ENCODE assay signal across 24 cellular contexts in genomic region chr2:32788106-32788505, GRCh38.
A peak's percentile ranks its signal among the peaks of the same experiment; 100 is the strongest.
DNase-seq lines count a peak whose midpoint lies in the region; ATAC-seq, FAIRE-seq and TF ChIP-seq lines count a peak whose summit lies in the region.
"Had no signal": no experiment of that assay in that cellular context is flagged by ENCODE, and none has a peak within 500 bp of the region (broad histone marks: within the 10 kb centered on the region; RNA-seq: fewer than 3 reads in every experiment).

No MANE protein-coding gene starts in this region.

- H4K20me1 ChIP-seq in K562 (replicated peaks; ENCODE audit: control insufficient read depth, insufficient read depth, low read length) = no peaks in the 10 kb centered on the region
- H4K20me1 ChIP-seq: BLaER1 had no signal

- peaks cover 4% of the 10 kb centered on the region for H3K36me3 Mint-ChIP-seq in endodermal cell (ENCODE audit: low read depth)

- H3K4me3 Mint-ChIP-seq in endodermal cell = no peak overlapping the region
- H3K4me3 Mint-ChIP-seq: CD4-positive, alpha-beta memory T cell; GM23338 had no signal

- TF ChIP-seq RAD21 in K562 (CRISPR knock-in tag; conservative IDR thresholded peaks at IDR 0.05 in 1 of 2, IDR thresholded peaks at IDR 0.05 in 1 of 2) = no peak

- in situ Hi-C loops in K562 (cut with MboI) = no loop called here

- H3K27me3 ChIP-seq in K562 (ENCODE audit: control insufficient read depth in 2 of 2, insufficient read depth in 2 of 2, low read length in 2 of 2) = no peaks in the 10 kb centered on the region
- peaks cover 82% of the 10 kb centered on the region for H3K27me3 ChIP-seq in endodermal cell (ENCODE audit: control insufficient read depth, insufficient read depth, low read length, poor library complexity, severe bottlenecking)
- H3K27me3 ChIP-seq: BLaER1 had no signal

- H3K4me1 ChIP-seq in K562 (replicated peaks in 1 of 2; ENCODE audit: control insufficient read depth in 2 of 2, insufficient read depth in 2 of 2, low read length in 2 of 2) = peaks cover 0 to 3% of the 10 kb centered on the region in 2 experiments; a peak in 1 of 5 replicates
- peaks cover 12% of the 10 kb centered on the region for H3K4me1 ChIP-seq in endodermal cell (ENCODE audit: control insufficient read depth, insufficient read depth, low read length)
- H3K4me1 ChIP-seq: A549, BLaER1 had no signal

- no peak; the same call in 2 of the 3 replicates for ATAC-seq in K562
- ATAC-seq: A549, GM23338, PC-3 had no signal

- TF ChIP-seq POLR2A in GM12891 (IDR thresholded peaks at IDR 0.05; ENCODE audit: low read depth, low read length) = no peak
- TF ChIP-seq POLR2A in K562 (conservative IDR thresholded peaks at IDR 0.05) = no peak

- H3K27me3 Mint-ChIP-seq in endodermal cell (ENCODE audit: insufficient read depth) = peaks cover 41% of the 10 kb centered on the region
- H3K27me3 Mint-ChIP-seq: CD4-positive, alpha-beta memory T cell had no signal

- intact Hi-C loops in K562 (cut with micrococcal nuclease) = no loop called here

- FAIRE-seq in GM12891 (lab: Jason Lieb, UNC) = peak; percentile 26
- FAIRE-seq in K562 (lab: Jason Lieb, UNC) = no peak
- FAIRE-seq: A549, G401.6 had no signal

- H2AFZ ChIP-seq in K562 (ENCODE audit: low read depth, low read length) = no peak overlapping the region
- H2AFZ ChIP-seq: GM23338 had no signal

- no peak overlapping the region for H3K27ac Mint-ChIP-seq in endodermal cell
- H3K27ac Mint-ChIP-seq: CD4-positive, alpha-beta memory T cell; GM23338 had no signal

- H3K9me1 ChIP-seq in K562 (ENCODE audit: control insufficient read depth, insufficient read depth, low read length) = no peaks in the 10 kb centered on the region

- H3K79me2 ChIP-seq in K562 (ENCODE audit: control insufficient read depth, insufficient read depth, low read length) = no peaks in the 10 kb centered on the region

- H3K4me2 ChIP-seq in K562 (ENCODE audit: insufficient read depth, low read length) = no peak overlapping the region
- H3K4me2 ChIP-seq: A549, BLaER1, GM23338, SK-N-SH had no signal

- TF ChIP-seq CTCF in K562 (IDR thresholded peaks at IDR 0.05 in 2 of 3, conservative IDR thresholded peaks at IDR 0.05 in 1 of 3; ENCODE audit: insufficient read depth in 2 of 3, low read depth in 1 of 3, low read length in 3 of 3) = no peak
- TF ChIP-seq CTCF in endodermal cell (conservative IDR thresholded peaks at IDR 0.05) = no peak

- POLR2A ChIA-PET in K562 (lab: Yijun Ruan, JAX) = no interaction called here

- H3K36me3 ChIP-seq in K562 (ENCODE audit: control insufficient read depth, insufficient read depth, low read length) (peaks cover 31% of the 10 kb centered on the region), endodermal cell (ENCODE audit: control insufficient read depth, insufficient read depth, low read length) (no peaks in the 10 kb centered on the region)

- no TSS peak for BruUV-seq in K562 (replicated peaks; lab: Mats Ljungman, UMichigan)

- WGBS in K562 (ENCODE audit: insufficient coverage, low coverage, missing lambda C conversion rate) = 92% methylated on average over 1 of the region's 1 CpG
- WGBS in endodermal cell (ENCODE audit: insufficient coverage in 1 of 2, insufficient read length in 1 of 2), 2 experiments = 88 to 97% methylated on average over 1 of the region's 1 CpG

- H3K4me1 Mint-ChIP-seq in endodermal cell = peaks cover 20% of the 10 kb centered on the region
- H3K4me1 Mint-ChIP-seq: CD4-positive, alpha-beta memory T cell had no signal

- CTCF ChIA-PET in K562 (lab: Yijun Ruan, JAX; ENCODE audit: low intra/inter-chr PET ratio) = no interaction called here

- H3K9ac ChIP-seq in K562 (ENCODE audit: insufficient read depth in 1 of 2, low read depth in 2 of 2, low read length in 2 of 2) (no peak overlapping the region), endodermal cell (ENCODE audit: extremely low read depth, low read length, poor library complexity, severe bottlenecking) (no peak overlapping the region)
- H3K9ac ChIP-seq: BLaER1, SK-N-SH had no signal

- H3K9me3 ChIP-seq in K562 (replicated peaks; ENCODE audit: control insufficient read depth, insufficient read depth, low read depth, low read length) = no peaks in the 10 kb centered on the region
- H3K9me3 ChIP-seq in endodermal cell (ENCODE audit: control insufficient read depth, low read length) = peaks cover 5% of the 10 kb centered on the region
- H3K9me3 ChIP-seq: BLaER1, SK-N-SH had no signal

- DNase-seq in Ammon's horn (ENCODE audit: low spot score) = peak; percentile 15
- no peak for DNase-seq in GM12891 (ENCODE audit: insufficient read length, low spot score)
- DNase-seq in K562 (ENCODE audit: extremely low read depth in 1 of 4, low spot score in 3 of 4) = peak in 1 of 4 experiments; percentile 13
- peak; percentile 11 for DNase-seq in left kidney (ENCODE audit: low read depth, low spot score)
- no peak for DNase-seq in DMS53 (lab: John Stamatoyannopoulos, UW)
- no peak for DNase-seq in NCI-H1436 (lab: John Stamatoyannopoulos, UW)
- no peak for DNase-seq in endodermal cell
- DNase-seq: Calu3; CD4-positive, alpha-beta memory T cell; DND-41; HCEC 1CT; NCI-H1105; NCI-H1694; NCI-H2081 treated with DMSO at 0.1 percent for 48 hours; NCI-H510A; NCI-H748 treated with DMSO at 0.1 percent for 48 hours; PC-3; RPMI8226; SHP77 treated with DMSO at 0.1 percent for 48 hours; SK-N-SH had no signal

- no peak overlapping the region for H3K4me3 ChIP-seq in K562
- H3K4me3 ChIP-seq in endodermal cell (ENCODE audit: low read length) = no peak overlapping the region
- H3K4me3 ChIP-seq: A549, BLaER1, GM23338 had no signal

- TF ChIP-seq EP300 in K562 (IDR thresholded peaks at IDR 0.05; ENCODE audit: low read length) = no peak

- peaks cover 5% of the 10 kb centered on the region for H3K9me3 Mint-ChIP-seq in endodermal cell
- H3K9me3 Mint-ChIP-seq: CD4-positive, alpha-beta memory T cell; GM23338 had no signal

- no peak overlapping the region for H3K27ac ChIP-seq in K562 (ENCODE audit: extremely low read depth, low read depth, low read length)
- H3K27ac ChIP-seq in endodermal cell (ENCODE audit: low read depth, low read length) = no peak overlapping the region
- H3K27ac ChIP-seq: A549, BLaER1 had no signal

TF ChIP-seq in GM12891, 5 proteins besides CTCF, POLR2A, EP300 and RAD21:
- no peak for TF ChIP-seq POU2F2 (IDR thresholded peaks at IDR 0.05; ENCODE audit: low read depth, low read length)
- TF ChIP-seq POLR2AphosphoS5 (IDR thresholded peaks at IDR 0.05; ENCODE audit: low read depth, low read length) = no peak
- no peak for TF ChIP-seq SPI1 (IDR thresholded peaks at IDR 0.05; ENCODE audit: low read depth, low read length)
- no peak for TF ChIP-seq PAX5 (IDR thresholded peaks at IDR 0.05; ENCODE audit: insufficient read depth, low read length, severe bottlenecking)
- TF ChIP-seq TAF1 (IDR thresholded peaks at IDR 0.05; ENCODE audit: low read depth, low read length) = no peak
TF ChIP-seq in GM12891: peak in this region for 0.

TF ChIP-seq in K562, 482 proteins besides CTCF, POLR2A, EP300 and RAD21:
- TF ChIP-seq NCOA6 (IDR thresholded peaks at IDR 0.05) = no peak
- peak; percentile 34 for TF ChIP-seq NFIC (IDR thresholded peaks at IDR 0.05)
- peak; percentile 32 for TF ChIP-seq PKNOX1 (IDR thresholded peaks at IDR 0.05)
- no peak for TF ChIP-seq ZNF274 (IDR thresholded peaks at IDR 0.05; ENCODE audit: borderline replicate concordance, low read depth, low read length)
TF ChIP-seq in K562: peak in this region for 2.

Comparison
In these comparisons a context has a peak if more than half of its experiments do, and no peak if none do; other contexts are left out.
1. DNase-seq: peak in Ammon's horn (single experiment) and left kidney (single experiment); none in GM12891 (single experiment), DMS53 (single experiment), NCI-H1436 (single experiment) and endodermal cell (single experiment).